ENCODE assay signal across 17 cellular contexts in the genomic region with DNA sequence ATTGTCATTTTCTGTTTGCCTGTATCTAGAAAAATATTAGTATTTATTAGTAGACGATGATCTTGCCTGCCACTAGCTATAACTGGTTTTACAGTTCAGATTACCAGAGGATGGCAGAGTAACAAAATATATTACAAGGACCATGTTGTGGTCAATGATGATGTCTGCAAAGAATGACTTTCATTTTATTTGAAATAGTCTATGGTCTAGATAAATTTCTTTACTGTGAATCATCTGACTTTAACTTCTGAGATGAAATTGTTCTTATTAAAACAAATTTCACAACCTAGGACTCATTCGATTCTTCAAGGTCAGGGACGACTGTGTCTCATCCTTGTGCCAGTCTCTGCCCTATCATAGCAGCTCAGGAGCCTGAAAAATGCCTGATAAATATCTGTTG.
DNase-seq lines count a peak whose midpoint lies in the region; ATAC-seq, FAIRE-seq and TF ChIP-seq lines count a peak whose summit lies in the region.
"Had no signal": no experiment of that assay in that cellular context is flagged by ENCODE, and none has a peak within 500 bp of the region (broad histone marks: within the 10 kb centered on the region; RNA-seq: fewer than 3 reads in every experiment).

No MANE protein-coding gene starts in this region.

- no peaks in the 10 kb centered on the region for H3K9me3 ChIP-seq in OCI-LY7 (ENCODE audit: low read length)

- ATAC-seq in HG02588 (IDR thresholded peaks at IDR 0.05; ENCODE audit: unreplicated experiment) (no peak), HG02973 (IDR thresholded peaks at IDR 0.05; ENCODE audit: unreplicated experiment) (no peak), HG03025 (IDR thresholded peaks at IDR 0.05; ENCODE audit: low FRiP score, unreplicated experiment) (no peak)

- no peak overlapping the region for H2AFZ ChIP-seq in OCI-LY7 (ENCODE audit: low read length)

- no peak for FAIRE-seq in HTR-8/SVneo (lab: Jason Lieb, UNC)
- FAIRE-seq: endothelial cell of umbilical vein, small intestine, TTC549 had no signal

- no peaks in the 10 kb centered on the region for H3K4me1 ChIP-seq in OCI-LY7 (ENCODE audit: insufficient read depth, low read length, poor library complexity, severe bottlenecking)

- in situ Hi-C loops in ACHN (cut with HindIII; ENCODE audit: low pct_ligation_motif_present, low pct_unique_long_range_greater_than_20kb, low sequenced_read_pairs) (no loop called here), brain microvascular endothelial cell (cut with HindIII; ENCODE audit: low pct_ligation_motif_present, low sequenced_read_pairs) (no loop called here)

- CTCF ChIA-PET in OCI-LY7 (lab: Charles Lee; ENCODE audit: unreplicated experiment) = no interaction called here

- no peaks in the 10 kb centered on the region for H3K36me3 ChIP-seq in brain microvascular endothelial cell (replicated peaks)
- no peaks in the 10 kb centered on the region for H3K36me3 ChIP-seq in kidney epithelial cell (ENCODE audit: control insufficient read depth, insufficient read depth, low read length)
- no peaks in the 10 kb centered on the region for H3K36me3 ChIP-seq in OCI-LY7 (ENCODE audit: insufficient read depth, low read length)
- H3K36me3 ChIP-seq: neutrophil had no signal

- intact Hi-C loops in OCI-LY7 (cut with micrococcal nuclease; ENCODE audit: unreplicated experiment) = no loop called here

- no TSS peak for BruUV-seq in OCI-LY7 (replicated peaks; lab: Mats Ljungman, UMichigan)

- TF ChIP-seq CTCF in brain microvascular endothelial cell (IDR thresholded peaks at IDR 0.05; ENCODE audit: low read depth, low read length, missing control alignments) (no peak), kidney epithelial cell (IDR thresholded peaks at IDR 0.05; ENCODE audit: insufficient read depth, low read length, poor library complexity, severe bottlenecking) (no peak), OCI-LY7 (conservative IDR thresholded peaks at IDR 0.05; ENCODE audit: low read length) (no peak)

- H3K27ac ChIP-seq in brain microvascular endothelial cell = peak overlapping the region; percentile 86
- no peak overlapping the region for H3K27ac ChIP-seq in OCI-LY7 (ENCODE audit: low read depth, low read length, poor library complexity, severe bottlenecking)
- H3K27ac ChIP-seq: neutrophil had no signal

- no peaks in the 10 kb centered on the region for H3K9me2 ChIP-seq in OCI-LY7 (ENCODE audit: insufficient read depth, low read length)

- H3K27me3 ChIP-seq in brain microvascular endothelial cell (replicated peaks) = no peaks in the 10 kb centered on the region
- no peaks in the 10 kb centered on the region for H3K27me3 ChIP-seq in kidney epithelial cell (ENCODE audit: control insufficient read depth, insufficient read depth, low read length)
- H3K27me3 ChIP-seq: neutrophil had no signal

- POLR2A ChIA-PET in OCI-LY7 (lab: Charles Lee) = no interaction called here

- no peaks in the 10 kb centered on the region for H3K79me2 ChIP-seq in OCI-LY7 (ENCODE audit: insufficient read depth, low read depth, low read length)

- H4K20me1 ChIP-seq in OCI-LY7 (ENCODE audit: insufficient read depth, low read length) = no peaks in the 10 kb centered on the region

- H3K4me3 ChIP-seq in brain microvascular endothelial cell (ENCODE audit: low read depth, low read length) (no peak overlapping the region), kidney epithelial cell (ENCODE audit: low read depth, low read length) (no peak overlapping the region), OCI-LY7 (ENCODE audit: low read depth, low read length, poor library complexity, severe bottlenecking) (no peak overlapping the region)

- no peak overlapping the region for H3K4me2 ChIP-seq in OCI-LY7 (ENCODE audit: low read length)

- peak; percentile 5 for DNase-seq in ACHN
- peak; percentile 27 for DNase-seq in HTR-8/SVneo (ENCODE audit: insufficient read length, low spot score)
- peak; percentile 57 for DNase-seq in brain microvascular endothelial cell
- peak; percentile 31 for DNase-seq in kidney epithelial cell (ENCODE audit: low read depth)
- DNase-seq in OCI-LY7 (ENCODE audit: low spot score) = no peak
- DNase-seq: DMS153, KG1, NCI-H187 treated with DMSO at 0.1 percent for 48 hours, NCI-H748 treated with DMSO at 0.1 percent for 48 hours, SHP77 treated with DMSO at 0.1 percent for 48 hours, small intestine had no signal
